In the genomic region with DNA sequence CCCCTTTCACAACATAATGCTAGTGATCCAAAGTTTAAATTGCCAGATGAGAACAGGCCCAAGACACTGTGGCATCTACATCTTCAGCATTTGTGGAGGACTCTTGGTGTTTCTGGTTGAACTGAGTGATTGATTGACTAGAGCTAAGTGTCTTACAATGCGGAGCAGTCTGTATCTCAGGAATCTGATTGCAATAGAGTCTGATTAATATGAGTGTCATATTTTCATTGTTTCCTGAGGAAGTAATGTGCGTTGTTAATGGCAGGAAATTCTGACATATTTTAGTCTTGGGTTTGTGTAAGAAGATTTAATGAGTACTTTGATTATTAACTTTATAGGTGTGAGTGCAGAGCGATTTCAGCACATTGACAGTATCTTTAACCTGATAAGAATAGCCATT, we compare ENCODE assay signal across 31 cellular contexts.
"Had no signal": no experiment of that assay in that cellular context is flagged by ENCODE, and none has a peak within 500 bp of the region (broad histone marks: within the 10 kb centered on the region; RNA-seq: fewer than 3 reads in every experiment).

No MANE protein-coding gene starts in this region.

- H3K27me3 ChIP-seq: adrenal gland, body of pancreas, left lung, neural progenitor cell, stomach, thyroid gland, upper lobe of left lung had no signal

- DNase-seq: activated CD4-positive, alpha-beta T cell treated with anti-CD3 and anti-CD28 coated beads for 48 hours; activated CD4-positive, alpha-beta T cell treated with anti-CD3 and anti-CD28 coated beads, Interleukin-2, amount 50 U/mL, for 48 hours; activated CD8-positive, alpha-beta memory T cell treated with anti-CD3 and anti-CD28 coated beads, Interleukin-2, amount 50 U/mL, for 4 hours; activated effector memory CD4-positive, alpha-beta T cell treated with anti-CD3 and anti-CD28 coated beads, Interleukin-2, amount 50 U/mL, for 16 hours; activated naive CD4-positive, alpha-beta T cell treated with anti-CD3 and anti-CD28 coated beads for 36 hours; activated naive CD8-positive, alpha-beta T cell treated with anti-CD3 and anti-CD28 coated beads for 36 hours; activated T-cell treated with anti-CD3 and anti-CD28 coated beads, Interleukin-2, amount 50 U/mL, for 1 hour; adrenal gland; aorta; body of pancreas; head of caudate nucleus; hypothalamus; left lung; lower lobe of right lung; mesendoderm; natural killer cell; occipital lobe; psoas muscle; stimulated activated CD4-positive, alpha-beta T cell treated with anti-CD3 and anti-CD28 coated beads, Interleukin-15, amount 100 ng/mL, for 24 hours; stimulated activated CD4-positive, alpha-beta T cell treated with anti-CD3 and anti-CD28 coated beads, Interleukin-2, amount 100 ng/mL, for 24 hours; stimulated activated naive B cell treated with anti-CD40 and anti-IgM and Interleukin-4, amounts not matched to agents 10 μg/mL and 1 μg/mL and 100 μg/mL, for 72 hours; stomach; T-helper 17 cell; T1000; thyroid gland; upper lobe of left lung; WERI-Rb-1 had no signal

- H3K9me3 ChIP-seq: adrenal gland, body of pancreas, left lung, lower lobe of right lung, psoas muscle, stomach, thyroid gland, upper lobe of left lung had no signal

- H3K4me1 ChIP-seq: adrenal gland, body of pancreas, left lung, lower lobe of right lung, neural progenitor cell, parathyroid adenoma, psoas muscle, stomach, thyroid gland, upper lobe of left lung had no signal

- H3K4me3 ChIP-seq: adrenal gland, body of pancreas, coronary artery, left lung, lower lobe of right lung, neural progenitor cell, psoas muscle, stomach, thyroid gland, upper lobe of left lung had no signal

- H3K36me3 ChIP-seq: adrenal gland, left lung, lower lobe of right lung, neural progenitor cell, stomach, thyroid gland, upper lobe of left lung, WERI-Rb-1 had no signal

- H3K27ac ChIP-seq: adrenal gland, body of pancreas, coronary artery, left lung, lower lobe of right lung, neural progenitor cell, parathyroid adenoma, psoas muscle, stomach, thyroid gland, upper lobe of left lung, WERI-Rb-1 had no signal

- ATAC-seq: activated CD4-positive, CD25-positive, alpha-beta regulatory T cell treated with anti-CD3 and anti-CD28 coated beads, Interleukin-2, amount 50 U/mL, for 24 hours; body of pancreas; left lung; lower lobe of right lung; natural killer cell; psoas muscle; stimulated activated naive B cell treated with anti-CD40 and anti-IgM and Interleukin-4, amounts not matched to agents 10 μg/mL and 1 μg/mL and 100 μg/mL, for 72 hours; T-helper 17 cell had no signal
